ENCODE assay signal across 12 cellular contexts in genomic region chr7:101960323-101960722, GRCh38.
DNase-seq lines count a peak whose midpoint lies in the region; ATAC-seq and TF ChIP-seq lines count a peak whose summit lies in the region.
"Had no signal": no experiment of that assay in that cellular context is flagged by ENCODE, and none has a peak within 500 bp of the region (broad histone marks: within the 10 kb centered on the region; RNA-seq: fewer than 3 reads in every experiment).

No MANE protein-coding gene starts in this region.

- TF ChIP-seq CTCF in left ventricle myocardium inferior (IDR thresholded peaks at IDR 0.05; ENCODE audit: borderline replicate concordance): no peak

- H3K79me2 ChIP-seq in Karpas-422 (ENCODE audit: low read length): peaks cover 89% of the 10 kb centered on the region

- H3K4me3 ChIP-seq in left ventricle myocardium inferior: no peak overlapping the region
- H3K4me3 ChIP-seq in Karpas-422 (ENCODE audit: low read length): no peak overlapping the region
- H3K4me3 ChIP-seq: GM23248 had no signal

- H3K27ac ChIP-seq in left ventricle myocardium inferior (replicated peaks): peak overlapping the region; percentile 25
- H3K27ac ChIP-seq in Karpas-422 (ENCODE audit: low read length): peak overlapping the region; percentile 66
- H3K27ac ChIP-seq in epithelial cell of prostate: peak overlapping the region; percentile 75
- H3K27ac ChIP-seq: 22Rv1, GM23248 had no signal

- H3K9ac ChIP-seq in Karpas-422 (ENCODE audit: low read length): no peak overlapping the region
- H3K9ac ChIP-seq: GM23248 had no signal

- no peak overlapping the region for H2AFZ ChIP-seq in Karpas-422 (ENCODE audit: low read length)
- H2AFZ ChIP-seq: GM23248 had no signal

- no peak overlapping the region for H3K4me2 ChIP-seq in Karpas-422 (ENCODE audit: low read depth, low read length, poor library complexity, severe bottlenecking)

- H3K4me1 ChIP-seq in left ventricle myocardium inferior: peaks cover 64% of the 10 kb centered on the region
- H3K4me1 ChIP-seq in Karpas-422 (ENCODE audit: low read length): peaks cover 45% of the 10 kb centered on the region

- H3K27me3 ChIP-seq in left ventricle myocardium inferior (ENCODE audit: low read depth) (no peaks in the 10 kb centered on the region), Karpas-422 (ENCODE audit: low read length) (no peaks in the 10 kb centered on the region)

- intact Hi-C loops in left ventricle myocardium inferior (cut with micrococcal nuclease): no loop called here
- intact Hi-C loops in Right ventricle myocardium superior (cut with DNase I): no loop called here

- H3K36me3 ChIP-seq in left ventricle myocardium inferior (no peaks in the 10 kb centered on the region), Karpas-422 (ENCODE audit: insufficient read depth, low read length) (no peaks in the 10 kb centered on the region; the same call in 1 of the 2 replicates)

- H3K9me3 ChIP-seq in left ventricle myocardium inferior (replicated peaks) (no peaks in the 10 kb centered on the region), Karpas-422 (ENCODE audit: low read length) (no peaks in the 10 kb centered on the region)

- H4K20me1 ChIP-seq in Karpas-422 (ENCODE audit: insufficient read depth, low read depth, low read length): no peaks in the 10 kb centered on the region

- ATAC-seq in Right ventricle myocardium superior (ENCODE audit: poor library complexity) (no peak), GM18511 (IDR thresholded peaks at IDR 0.05; ENCODE audit: unreplicated experiment) (no peak)

- H3K9me2 ChIP-seq in Karpas-422 (replicated peaks; ENCODE audit: insufficient read depth, low read length): no peaks in the 10 kb centered on the region

- DNase-seq in left ventricle myocardium inferior (no peak), Right ventricle myocardium superior (no peak), Karpas-422 (no peak), epithelial cell of prostate (ENCODE audit: low read depth, low spot score) (no peak), NCI-H146 treated with DMSO at 0.1 percent for 48 hours (lab: John Stamatoyannopoulos, UW; ENCODE audit: unreplicated experiment) (no peak)
- DNase-seq in effector CD8-positive, alpha-beta T cell (lab: John Stamatoyannopoulos, UW): no peak
- DNase-seq: CD8-positive, alpha-beta memory T cell; DMS53; GM23248; H9 had no signal

Comparison
In these comparisons a context has a peak if more than half of its experiments do, and no peak if none do; other contexts are left out.
1. H3K27ac ChIP-seq: peak in every context shown above with its lines; median percentile 75 in epithelial cell of prostate; 66 in Karpas-422; 25 in left ventricle myocardium inferior.